Comparison of ENCODE assay signal across 26 cellular contexts in genomic region chr2:187462839-187463238, GRCh38.
"Had no signal": no experiment of that assay in that cellular context is flagged by ENCODE, and none has a peak within 500 bp of the region (broad histone marks: within the 10 kb centered on the region; RNA-seq: fewer than 3 reads in every experiment).

No MANE protein-coding gene starts in this region.

- H3K4me1 ChIP-seq: Peyer's patch, SJCRH30 had no signal

- H3K27ac Mint-ChIP-seq: activated CD4-positive, alpha-beta T cell treated with anti-CD3 and anti-CD28 coated beads for 36 hours; activated CD8-positive, alpha-beta T cell treated with anti-CD3 and anti-CD28 coated beads for 36 hours; activated naive CD4-positive, alpha-beta T cell treated with anti-CD3 and anti-CD28 coated beads, Interleukin-2, amount 10 ng/mL, durations not matched to agents 7 days and 5 days; activated naive CD8-positive, alpha-beta T cell treated with anti-CD3 and anti-CD28 coated beads for 36 hours; activated T-cell treated with anti-CD3 and anti-CD28 coated beads, Interleukin-2, amount 50 U/mL, for 72 hours; activated T-helper 2 cell treated with anti-CD3 and anti-CD28 coated beads, Interferon-gamma antibody, Interleukin-2, Interleukin-4, amounts not matched to agents 10 μg/mL and 5 μg/mL and 100 μg/mL, durations not matched to agents 14 hours and 24 hours and 36 hours had no signal

- H3K4me1 Mint-ChIP-seq: activated CD4-positive, alpha-beta T cell treated with anti-CD3 and anti-CD28 coated beads for 36 hours; activated naive CD4-positive, alpha-beta T cell treated with anti-CD3 and anti-CD28 coated beads, Interleukin-2, amount 10 ng/mL, durations not matched to agents 7 days and 5 days had no signal

- H3K9ac ChIP-seq: SK-N-SH had no signal

- H3K4me2 ChIP-seq: SK-N-SH had no signal

- H3K4me3 Mint-ChIP-seq: activated CD4-positive, alpha-beta T cell treated with anti-CD3 and anti-CD28 coated beads for 36 hours; activated CD8-positive, alpha-beta T cell treated with anti-CD3 and anti-CD28 coated beads for 36 hours; activated naive CD4-positive, alpha-beta T cell treated with anti-CD3 and anti-CD28 coated beads, Interleukin-2, amount 10 ng/mL, durations not matched to agents 7 days and 5 days; activated naive CD8-positive, alpha-beta T cell treated with anti-CD3 and anti-CD28 coated beads for 36 hours; activated T-cell treated with anti-CD3 and anti-CD28 coated beads, Interleukin-2, amount 50 U/mL, for 72 hours had no signal

- H3K27me3 Mint-ChIP-seq: activated CD4-positive, alpha-beta T cell treated with anti-CD3 and anti-CD28 coated beads for 36 hours; activated CD8-positive, alpha-beta T cell treated with anti-CD3 and anti-CD28 coated beads for 36 hours; activated naive CD4-positive, alpha-beta T cell treated with anti-CD3 and anti-CD28 coated beads, Interleukin-2, amount 10 ng/mL, durations not matched to agents 7 days and 5 days; activated naive CD8-positive, alpha-beta T cell treated with anti-CD3 and anti-CD28 coated beads for 36 hours had no signal

- H3K27ac ChIP-seq: brain microvascular endothelial cell, cardiac muscle cell, Peyer's patch, RWPE1, SJCRH30, WERI-Rb-1 had no signal

- H3K9me3 ChIP-seq: Peyer's patch, SJCRH30, SK-N-SH had no signal

- H3K27me3 ChIP-seq: brain microvascular endothelial cell, cardiac muscle cell, SJCRH30 had no signal

- DNase-seq: activated CD4-positive, alpha-beta T cell treated with anti-CD3 and anti-CD28 coated beads for 36 hours; activated CD8-positive, alpha-beta memory T cell treated with anti-CD3 and anti-CD28 coated beads, Interleukin-2, amount 50 U/mL, for 4 hours; activated CD8-positive, alpha-beta T cell treated with anti-CD3 and anti-CD28 coated beads for 36 hours; activated gamma-delta T cell treated with Interleukin-2 at 50 U/mL for 16 hours; activated naive CD4-positive, alpha-beta T cell treated with anti-CD3 and anti-CD28 coated beads, Interleukin-2, amount 10 ng/mL, durations not matched to agents 7 days and 5 days; activated naive CD8-positive, alpha-beta T cell treated with anti-CD3 and anti-CD28 coated beads for 36 hours; activated T-cell treated with anti-CD3 and anti-CD28 coated beads, Interleukin-2, amount 50 U/mL, for 72 hours; brain microvascular endothelial cell; NCI-H1048; NCI-H1417; NCI-H1694; NCI-H2029; NCI-H2107; NCI-H2171 treated with DMSO at 0.1 percent for 48 hours; NCI-H226; NCI-H510A treated with DMSO at 0.1 percent for 48 hours; NCI-H69; Peyer's patch; Right ventricle myocardium superior; SJCRH30; SK-N-SH; T-helper 1 cell; WERI-Rb-1 had no signal

- H3K4me3 ChIP-seq: cardiac muscle cell, Peyer's patch, SJCRH30 had no signal

- H3K9me3 Mint-ChIP-seq: activated CD8-positive, alpha-beta T cell treated with anti-CD3 and anti-CD28 coated beads for 36 hours; activated naive CD4-positive, alpha-beta T cell treated with anti-CD3 and anti-CD28 coated beads, Interleukin-2, amount 10 ng/mL, durations not matched to agents 7 days and 5 days; activated naive CD8-positive, alpha-beta T cell treated with anti-CD3 and anti-CD28 coated beads for 36 hours; activated T-cell treated with anti-CD3 and anti-CD28 coated beads, Interleukin-2, amount 50 U/mL, for 72 hours; activated T-helper 2 cell treated with anti-CD3 and anti-CD28 coated beads, Interferon-gamma antibody, Interleukin-2, Interleukin-4, amounts not matched to agents 10 μg/mL and 5 μg/mL and 100 μg/mL, durations not matched to agents 14 hours and 24 hours and 36 hours had no signal

- H3K36me3 Mint-ChIP-seq: activated naive CD4-positive, alpha-beta T cell treated with anti-CD3 and anti-CD28 coated beads, Interleukin-2, amount 10 ng/mL, durations not matched to agents 7 days and 5 days; activated naive CD8-positive, alpha-beta T cell treated with anti-CD3 and anti-CD28 coated beads for 36 hours had no signal

- ATAC-seq: activated CD4-positive, alpha-beta T cell treated with anti-CD3 and anti-CD28 coated beads for 36 hours; activated CD8-positive, alpha-beta T cell treated with anti-CD3 and anti-CD28 coated beads for 36 hours; activated T-cell treated with anti-CD3 and anti-CD28 coated beads, Interleukin-2, amount 50 U/mL, for 72 hours had no signal

- H3K36me3 ChIP-seq: cardiac muscle cell, Peyer's patch, WERI-Rb-1 had no signal
